8 cellular contexts compared by ENCODE assay signal in the genomic region with DNA sequence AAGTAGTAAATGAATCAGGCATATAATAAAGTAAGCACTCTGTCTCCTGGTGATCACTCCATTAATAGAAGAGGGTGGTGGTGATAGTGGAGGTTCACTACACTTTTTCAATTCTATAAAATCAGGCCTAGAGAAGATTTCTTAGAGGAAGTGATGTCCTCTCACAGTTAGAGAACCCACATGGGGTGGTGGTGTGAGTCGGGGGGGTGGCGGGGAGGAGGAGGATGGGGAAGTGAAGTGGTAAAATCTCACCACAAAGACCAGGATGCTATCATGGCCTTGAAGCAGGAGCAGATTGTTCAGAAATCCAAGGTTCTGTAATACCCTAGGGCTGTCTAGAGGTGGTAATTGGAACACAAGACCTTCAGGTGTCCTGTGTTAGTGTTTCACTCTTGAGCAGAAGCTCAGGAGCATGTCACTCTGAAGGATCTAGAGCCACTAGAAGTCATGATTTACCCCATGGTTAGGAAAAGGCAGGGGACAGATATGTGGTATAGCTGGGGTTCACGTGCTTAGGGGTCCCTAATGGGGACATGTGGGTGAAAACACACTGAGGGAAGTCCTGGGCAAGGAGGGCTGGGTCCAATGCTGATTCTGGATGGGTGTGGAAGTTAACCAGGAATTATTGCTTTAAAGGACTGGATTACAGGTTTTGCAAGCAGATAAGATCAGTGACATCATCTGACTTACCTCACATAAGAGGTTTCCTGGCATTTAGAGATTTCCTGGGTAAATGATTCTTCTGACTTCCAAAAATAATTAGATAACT. TPM values are rescaled to one million over a fixed set of nuclear protein-coding genes. Genes with fewer than 3 reads are reported as not detected.
DNase-seq lines count a peak whose midpoint lies in the region; ATAC-seq, FAIRE-seq and TF ChIP-seq lines count a peak whose summit lies in the region.

No MANE protein-coding gene starts in this region.

- TF ChIP-seq RAD21 in K562 (CRISPR knock-in tag; conservative IDR thresholded peaks at IDR 0.05 in 1 of 2, IDR thresholded peaks at IDR 0.05 in 1 of 2), result no peak

- H3K4me3 ChIP-seq in K562, result no peak overlapping the region
- H3K4me3 ChIP-seq in parathyroid adenoma (ENCODE audit: low read depth, low read length), result no peak overlapping the region

- H3K4me2 ChIP-seq in K562 (ENCODE audit: insufficient read depth, low read length), result no peak overlapping the region
- no peak overlapping the region for H3K4me2 ChIP-seq in parathyroid adenoma (ENCODE audit: low read length)

- POLR2A ChIA-PET in K562 (lab: Yijun Ruan, JAX), result no interaction called here

- no peaks in the 10 kb centered on the region for H4K20me1 ChIP-seq in K562 (replicated peaks; ENCODE audit: control insufficient read depth, insufficient read depth, low read length)

- no peak for TF ChIP-seq EP300 in K562 (IDR thresholded peaks at IDR 0.05; ENCODE audit: low read length)

- FAIRE-seq in RCC 7860 (lab: Jason Lieb, UNC), result no peak
- FAIRE-seq in K562 (lab: Jason Lieb, UNC), result no peak

- BruUV-seq in K562 (replicated peaks; lab: Mats Ljungman, UMichigan), result no TSS peak

- TF ChIP-seq POLR2A in K562 (conservative IDR thresholded peaks at IDR 0.05), result no peak
- TF ChIP-seq POLR2A in GM18505 (IDR thresholded peaks at IDR 0.05; ENCODE audit: borderline replicate concordance, extremely low read depth, insufficient read depth, insufficient read length), result no peak

- no peak overlapping the region for H3K9ac ChIP-seq in K562 (ENCODE audit: insufficient read depth in 1 of 2, low read depth in 2 of 2, low read length in 2 of 2)
- H3K9ac ChIP-seq in parathyroid adenoma, result no peak overlapping the region

- WGBS in K562 (ENCODE audit: insufficient coverage, low coverage, missing lambda C conversion rate), result 3% methylated on average over 2 of the region's 3 CpGs

- H3K27ac ChIP-seq in K562 (ENCODE audit: extremely low read depth, low read depth, low read length), result no peak overlapping the region
- H3K27ac ChIP-seq in parathyroid adenoma, result peak overlapping the region; percentile 3

- no peak overlapping the region for H2AFZ ChIP-seq in K562 (ENCODE audit: low read depth, low read length)
- no peak overlapping the region for H2AFZ ChIP-seq in parathyroid adenoma

- H3K79me2 ChIP-seq in K562 (ENCODE audit: control insufficient read depth, insufficient read depth, low read length), result no peaks in the 10 kb centered on the region
- H3K79me2 ChIP-seq in parathyroid adenoma, result no peaks in the 10 kb centered on the region

- DNase-seq in RCC 7860 (ENCODE audit: low spot score) (peak; percentile 29), K562 (ENCODE audit: extremely low read depth in 1 of 4, low spot score in 3 of 4) (no peak), NCI-H1092 treated with DMSO at 0.1 percent for 48 hours (lab: John Stamatoyannopoulos, UW) (no peak), DMS153 treated with DMSO at 0.1 percent for 48 hours (lab: John Stamatoyannopoulos, UW; ENCODE audit: unreplicated experiment) (no peak)

- in situ Hi-C loops in K562 (cut with MboI), result no loop called here

- H3K27me3 ChIP-seq in K562 (ENCODE audit: control insufficient read depth in 2 of 2, insufficient read depth in 2 of 2, low read length in 2 of 2) (peaks cover 0 to 3% of the 10 kb centered on the region in 2 experiments; a peak in 3 of 5 replicates), parathyroid adenoma (ENCODE audit: control insufficient read depth, insufficient read depth, low read length) (no peaks in the 10 kb centered on the region)

- H3K9me1 ChIP-seq in K562 (ENCODE audit: control insufficient read depth, insufficient read depth, low read length), result no peaks in the 10 kb centered on the region

- intact Hi-C loops in K562 (cut with micrococcal nuclease), result no loop called here

- H3K9me3 ChIP-seq in K562 (replicated peaks; ENCODE audit: control insufficient read depth, insufficient read depth, low read depth, low read length) (no peaks in the 10 kb centered on the region), parathyroid adenoma (ENCODE audit: control insufficient read depth, low read length) (no peaks in the 10 kb centered on the region)

- H3K36me3 ChIP-seq in K562 (ENCODE audit: control insufficient read depth, insufficient read depth, low read length), result no peaks in the 10 kb centered on the region
- no peaks in the 10 kb centered on the region for H3K36me3 ChIP-seq in parathyroid adenoma (ENCODE audit: control insufficient read depth, insufficient read depth, low read length)

- CTCF ChIA-PET in K562 (lab: Yijun Ruan, JAX; ENCODE audit: low intra/inter-chr PET ratio), result no interaction called here

- H3K4me1 ChIP-seq in K562 (replicated peaks in 1 of 2; ENCODE audit: control insufficient read depth in 2 of 2, insufficient read depth in 2 of 2, low read length in 2 of 2) (no peaks in the 10 kb centered on the region), parathyroid adenoma (peaks cover 3% of the 10 kb centered on the region)

- TF ChIP-seq CTCF in K562 (IDR thresholded peaks at IDR 0.05 in 2 of 3, conservative IDR thresholded peaks at IDR 0.05 in 1 of 3; ENCODE audit: insufficient read depth in 2 of 3, low read depth in 1 of 3, low read length in 3 of 3), result no peak
- no peak for TF ChIP-seq CTCF in parathyroid adenoma (IDR thresholded peaks at IDR 0.05)

- ATAC-seq in GM21786 (IDR thresholded peaks at IDR 0.05; ENCODE audit: unreplicated experiment) (peak; percentile 46), K562 (peak; percentile 16; the same call in 2 of the 3 replicates), GM18505 (IDR thresholded peaks at IDR 0.05; ENCODE audit: unreplicated experiment) (no peak), GM18873 (IDR thresholded peaks at IDR 0.05; ENCODE audit: low FRiP score, unreplicated experiment) (no peak)

TF ChIP-seq in K562, 482 proteins besides CTCF, POLR2A, EP300 and RAD21 (continues in another document):
- TF ChIP-seq ZFP1 (CRISPR knock-in tag; IDR thresholded peaks at IDR 0.05), result no peak
- no peak for TF ChIP-seq CCNT2 (IDR thresholded peaks at IDR 0.05; ENCODE audit: borderline replicate concordance, extremely low read depth, insufficient read length, low read depth, low read length)
- TF ChIP-seq, protein P1, sequence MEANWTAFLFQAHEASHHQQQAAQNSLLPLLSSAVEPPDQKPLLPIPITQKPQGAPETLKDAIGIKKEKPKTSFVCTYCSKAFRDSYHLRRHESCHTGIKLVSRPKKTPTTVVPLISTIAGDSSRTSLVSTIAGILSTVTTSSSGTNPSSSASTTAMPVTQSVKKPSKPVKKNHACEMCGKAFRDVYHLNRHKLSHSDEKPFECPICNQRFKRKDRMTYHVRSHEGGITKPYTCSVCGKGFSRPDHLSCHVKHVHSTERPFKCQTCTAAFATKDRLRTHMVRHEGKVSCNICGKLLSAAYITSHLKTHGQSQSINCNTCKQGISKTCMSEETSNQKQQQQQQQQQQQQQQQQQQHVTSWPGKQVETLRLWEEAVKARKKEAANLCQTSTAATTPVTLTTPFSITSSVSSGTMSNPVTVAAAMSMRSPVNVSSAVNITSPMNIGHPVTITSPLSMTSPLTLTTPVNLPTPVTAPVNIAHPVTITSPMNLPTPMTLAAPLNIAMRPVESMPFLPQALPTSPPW (CRISPR knock-in tag; IDR thresholded peaks at IDR 0.05), result peak; percentile 46; the same call in 1 of the 2 replicates
- no peak for TF ChIP-seq NR2F6 (CRISPR knock-in tag; IDR thresholded peaks at IDR 0.05)
- peak; percentile 89 for TF ChIP-seq ZNF766 (CRISPR knock-in tag; conservative IDR thresholded peaks at IDR 0.05)
- TF ChIP-seq CREM (IDR thresholded peaks at IDR 0.05; ENCODE audit: low read depth), result 0 out of 2 replicates have a peak, but pooled peaks have one; percentile 30

RNA-seq across cellular contexts. Expression of a gene that starts 31.0 kb away (rescaled TPM):
- total RNA-seq in K562 (2011; cell fraction: chromatin; rRNA removed; ENCODE audit: low replicate concordance), result 0.25 TPM in 1 of 2 replicates, not detected in the other
- total RNA-seq in K562 (2011; cell fraction: nucleolus; rRNA removed), result 0.17 TPM in 1 of 2 replicates, not detected in the other
- 0.07 TPM in 1 of 2 replicates, not detected in the other for total RNA-seq in K562 (2011; cell fraction: nucleoplasm; rRNA removed)
- under 0.01 and 0.05 TPM in 2 replicates for total RNA-seq in K562 (2014; rRNA removed)
- total RNA-seq in K562 (2014; rRNA removed; fragmentation: Illumina TruSeq; extraction: Trizol), result 0.04 and 0.13 TPM in 2 replicates
- total RNA-seq in K562 (2015; rRNA removed; fragmentation: Illumina TruSeq; extraction: Trizol), result 0.11 TPM in 1 of 2 replicates, not detected in the other
- total RNA-seq in K562 (2021), result 0.09 and 0.13 TPM in 2 replicates
- 0.12 and 0.29 TPM in 2 replicates for polyA plus RNA-seq in K562 (2011; rRNA removed)
- 0.06 and 0.22 TPM in 2 replicates for polyA plus RNA-seq in K562 (2011; cell fraction: cytosol; rRNA removed)
- polyA plus RNA-seq in K562 (2011; cell fraction: nucleus; rRNA removed), result 0.03 and 0.11 TPM in 2 replicates
- polyA plus RNA-seq in K562 (2012), result 0.10 and 0.21 TPM in 2 replicates
- polyA plus RNA-seq in K562 (2014; fragmentation: Illumina TruSeq; extraction: Trizol), result 0.03 and 0.10 TPM in 2 replicates
- polyA plus RNA-seq in K562 (2014; fragmentation: Nextera tagmentation; extraction: Ambion mirVana), result under 1 TPM in 1 of 2 experiments, not detected in 1; 0.01 TPM
- 0.01 and 0.04 TPM in 2 replicates for polyA plus RNA-seq in K562 (2014; rRNA removed)
- 0.06 and 0.11 TPM in 2 replicates for polyA minus RNA-seq in K562 (2011; rRNA and poly(A)+ RNA removed)
- not detected in 2 replicates for polyA minus RNA-seq in K562 (2011; cell fraction: cytosol; rRNA and poly(A)+ RNA removed)
- 0.13 TPM in 1 of 2 replicates, not detected in the other for polyA minus RNA-seq in K562 (2011; cell fraction: nucleus; rRNA and poly(A)+ RNA removed)

RNA-seq across cellular contexts. Expression of a gene that starts 42.1 kb away (rescaled TPM):
- total RNA-seq in K562 (2011; cell fraction: chromatin; rRNA removed; ENCODE audit: low replicate concordance), result 22.1 and 26.9 TPM in 2 replicates
- total RNA-seq in K562 (2011; cell fraction: nucleolus; rRNA removed), result 29.9 and 33.3 TPM in 2 replicates
- 30.0 and 31.4 TPM in 2 replicates for total RNA-seq in K562 (2011; cell fraction: nucleoplasm; rRNA removed)
- 52.0 and 57.1 TPM in 2 replicates for total RNA-seq in K562 (2014; rRNA removed)
- 80.6 and 89.3 TPM in 2 replicates for total RNA-seq in K562 (2014; rRNA removed; fragmentation: Illumina TruSeq; extraction: Trizol)
- total RNA-seq in K562 (2015; rRNA removed; fragmentation: Illumina TruSeq; extraction: Trizol), result 80.2 and 83.0 TPM in 2 replicates
- 100 and 105 TPM in 2 replicates for total RNA-seq in K562 (2021)
- 41.6 and 47.6 TPM in 2 replicates for polyA plus RNA-seq in K562 (2011; rRNA removed)
- polyA plus RNA-seq in K562 (2011; cell fraction: cytosol; rRNA removed), result 40.6 and 48.8 TPM in 2 replicates
- polyA plus RNA-seq in K562 (2011; cell fraction: nucleus; rRNA removed), result 27.2 and 40.2 TPM in 2 replicates
- 46.0 and 49.9 TPM in 2 replicates for polyA plus RNA-seq in K562 (2012)
- polyA plus RNA-seq in K562 (2014; fragmentation: Illumina TruSeq; extraction: Trizol), result 64.2 and 65.8 TPM in 2 replicates
- polyA plus RNA-seq in K562 (2014; fragmentation: Nextera tagmentation; extraction: Ambion mirVana), result 10 to 100 TPM; 51.1 to 55.9 TPM
- 58.2 and 62.5 TPM in 2 replicates for polyA plus RNA-seq in K562 (2014; rRNA removed)
- polyA minus RNA-seq in K562 (2011; rRNA and poly(A)+ RNA removed), result 88.5 and 97.6 TPM in 2 replicates
- polyA minus RNA-seq in K562 (2011; cell fraction: cytosol; rRNA and poly(A)+ RNA removed), result 128 and 137 TPM in 2 replicates
- 30.6 and 35.9 TPM in 2 replicates for polyA minus RNA-seq in K562 (2011; cell fraction: nucleus; rRNA and poly(A)+ RNA removed)

Comparison
In these comparisons a context has a peak if more than half of its experiments do, and no peak if none do; other contexts are left out.
1. ATAC-seq: peak in GM21786 (single experiment) and K562 (single experiment); none in GM18505 (single experiment) and GM18873 (single experiment).